In genomic region chr2:172596776-172597175, GRCh38 we compare ENCODE assay signal across 19 cellular contexts. TPM values are rescaled to one million over a fixed set of nuclear protein-coding genes. Genes with fewer than 3 reads are reported as not detected.
A peak's percentile ranks its signal among the peaks of the same experiment; 100 is the strongest.
DNase-seq lines count a peak whose midpoint lies in the region; ATAC-seq and TF ChIP-seq lines count a peak whose summit lies in the region.
"Had no signal": no experiment of that assay in that cellular context is flagged by ENCODE, and none has a peak within 500 bp of the region (broad histone marks: within the 10 kb centered on the region; RNA-seq: fewer than 3 reads in every experiment).

No MANE protein-coding gene starts in this region.

- H4K20me1 ChIP-seq in OCI-LY7 (ENCODE audit: insufficient read depth, low read length): no peaks in the 10 kb centered on the region

- H2AFZ ChIP-seq in OCI-LY7 (ENCODE audit: low read length): no peak overlapping the region
- H2AFZ ChIP-seq: GM23248, parathyroid adenoma had no signal

- no peaks in the 10 kb centered on the region for H3K9me2 ChIP-seq in OCI-LY7 (ENCODE audit: insufficient read depth, low read length)

- H3K27ac ChIP-seq in OCI-LY7 (ENCODE audit: low read depth, low read length, poor library complexity, severe bottlenecking): peak overlapping the region; percentile 24
- H3K27ac ChIP-seq: adrenal gland; BLaER1 treated with 17β-estradiol and CSF1 and Interleukin-3, amounts not matched to agents 10 nM and 100 nM; GM23248; parathyroid adenoma; vagina had no signal

- CTCF ChIA-PET in OCI-LY7 (lab: Charles Lee; ENCODE audit: unreplicated experiment): no interaction called here

- POLR2A ChIA-PET in OCI-LY7 (lab: Charles Lee): interaction anchor here (0.6 to 1.2 kb wide), 2 partner anchors 42 to 926 kb away, joined by 3 read pairs; no protein-coding TSS in a partner anchor

- H3K9me3 ChIP-seq in OCI-LY7 (ENCODE audit: low read length): no peaks in the 10 kb centered on the region
- H3K9me3 ChIP-seq: adrenal gland, spleen, vagina had no signal

- intact Hi-C loops in OCI-LY7 (cut with micrococcal nuclease; ENCODE audit: unreplicated experiment): no loop called here
- intact Hi-C loops in left colon (cut with DNase I, micrococcal nuclease): no loop called here

- no peaks in the 10 kb centered on the region for H3K79me2 ChIP-seq in OCI-LY7 (ENCODE audit: insufficient read depth, low read depth, low read length)
- H3K79me2 ChIP-seq: parathyroid adenoma had no signal

- H3K4me1 ChIP-seq in OCI-LY7 (ENCODE audit: insufficient read depth, low read length, poor library complexity, severe bottlenecking): peaks cover 14% of the 10 kb centered on the region
- H3K4me1 ChIP-seq: BLaER1 treated with 17β-estradiol and CSF1 and Interleukin-3, amounts not matched to agents 10 nM and 100 nM; spleen; vagina had no signal

- H3K36me3 ChIP-seq in OCI-LY7 (ENCODE audit: insufficient read depth, low read length): peaks cover 73% of the 10 kb centered on the region

- no TSS peak for BruUV-seq in OCI-LY7 (replicated peaks; lab: Mats Ljungman, UMichigan)

- TF ChIP-seq CTCF in OCI-LY7 (conservative IDR thresholded peaks at IDR 0.05; ENCODE audit: low read length): no peak

- peak; percentile 59 for ATAC-seq in GM18511 (IDR thresholded peaks at IDR 0.05; ENCODE audit: unreplicated experiment)
- peak; percentile 81 for ATAC-seq in GM21529 (IDR thresholded peaks at IDR 0.05; ENCODE audit: unreplicated experiment)
- ATAC-seq in HG03025 (IDR thresholded peaks at IDR 0.05; ENCODE audit: low FRiP score, unreplicated experiment): peak; percentile 83
- no peak for ATAC-seq in GM19351 (IDR thresholded peaks at IDR 0.05; ENCODE audit: unreplicated experiment)
- ATAC-seq in left colon: no peak

- peak overlapping the region; percentile 2; the same call in 1 of the 2 replicates for H3K4me2 ChIP-seq in OCI-LY7 (ENCODE audit: low read length)
- H3K4me2 ChIP-seq: BLaER1 treated with 17β-estradiol and CSF1 and Interleukin-3, amounts not matched to agents 10 nM and 100 nM had no signal

- H3K4me3 ChIP-seq in OCI-LY7 (ENCODE audit: low read depth, low read length, poor library complexity, severe bottlenecking): no peak overlapping the region
- H3K4me3 ChIP-seq: adrenal gland; BLaER1 treated with 17β-estradiol and CSF1 and Interleukin-3, amounts not matched to agents 10 nM and 100 nM; GM23248; spleen; vagina had no signal

- peak; percentile 49 for DNase-seq in OCI-LY7 (ENCODE audit: low spot score)
- no peak for DNase-seq in NCI-H524 treated with DMSO at 0.1 percent for 48 hours (lab: John Stamatoyannopoulos, UW)
- DNase-seq in left colon: no peak
- DNase-seq: adrenal gland; cerebellar nuclear complex; DMS79; endodermal cell; foreskin fibroblast; GM23248; left ventricle myocardium superior; spleen; stimulated activated naive CD8-positive, alpha-beta T cell treated with anti-CD3 and anti-CD28 coated beads, Interleukin-15, amount 100 ng/mL, for 72 hours had no signal

RNA-seq across cellular contexts. Expression of gene PDK1, which starts 40.9 kb away (rescaled TPM):
- 26.0 and 29.3 TPM in 2 replicates for total RNA-seq in OCI-LY7 (2014; rRNA removed; shearing (Covaris generic))
- total RNA-seq in OCI-LY7 (2022) (42.4 and 43.8 TPM in 2 replicates), left colon (10 to 100 TPM; 16.9 to 26.2 TPM)

Comparison
In these comparisons a context has a peak if more than half of its experiments do, and no peak if none do; other contexts are left out.
1. ATAC-seq: peak in GM18511 (single experiment), GM21529 (single experiment) and HG03025 (single experiment); none in GM19351 (single experiment) and left colon (single experiment).